8 cellular contexts compared by ENCODE assay signal in the genomic region with DNA sequence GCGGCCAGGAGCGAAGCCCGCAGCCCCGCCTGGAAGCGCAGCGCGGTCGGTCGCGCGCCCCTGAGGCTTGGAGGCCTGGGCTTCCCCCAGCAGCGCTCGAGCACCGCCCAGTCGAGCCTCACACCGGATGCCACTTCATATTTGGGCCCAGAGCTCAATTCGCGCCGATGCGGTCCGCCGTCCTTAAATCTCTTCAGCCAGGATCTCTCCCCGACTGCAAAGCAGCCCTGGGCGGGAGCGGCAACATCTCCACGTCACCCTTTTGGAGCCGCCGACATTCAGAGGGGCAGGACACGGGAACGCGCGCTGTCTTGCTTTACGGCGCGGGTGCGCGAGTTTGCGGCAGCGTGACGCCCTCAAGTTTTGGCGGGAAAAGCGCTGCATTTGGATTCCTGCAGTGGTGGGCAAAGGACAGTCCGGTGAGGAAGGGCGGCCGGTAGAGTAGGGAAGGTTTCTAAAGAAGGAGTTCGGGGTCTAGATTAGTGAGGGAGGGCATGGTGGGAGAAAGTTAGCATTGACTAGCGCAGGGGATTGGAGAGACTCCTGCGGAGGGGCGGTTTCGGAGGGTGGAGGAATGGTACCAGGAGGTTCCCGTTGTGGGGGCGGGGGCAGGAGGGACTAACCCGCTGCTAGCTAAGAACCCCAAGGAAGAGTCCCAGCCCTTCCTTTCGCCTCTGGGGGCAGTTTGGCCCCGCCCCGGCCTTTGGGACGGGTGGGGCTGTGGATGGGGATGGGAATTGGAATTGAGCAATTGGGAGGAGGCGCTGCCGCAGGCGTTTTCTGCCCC. TPM values are rescaled to one million over a fixed set of nuclear protein-coding genes. Genes with fewer than 3 reads are reported as not detected.
DNase-seq lines count a peak whose midpoint lies in the region; ATAC-seq and TF ChIP-seq lines count a peak whose summit lies in the region.

No MANE protein-coding gene starts in this region.

- H3K4me3 ChIP-seq in neural cell (ENCODE audit: low read length) = peak overlapping the region; percentile 78

- TF ChIP-seq CTCF in RWPE1 (conservative IDR thresholded peaks at IDR 0.05; ENCODE audit: low read depth) (no peak), neural cell (IDR thresholded peaks at IDR 0.05; ENCODE audit: poor library complexity, severe bottlenecking) (no peak)

- POLR2A ChIA-PET in RWPE1 (lab: Yijun Ruan, JAX; ENCODE audit: low non-redundant PET) = no interaction called here

- TF ChIP-seq EP300 in neural cell (conservative IDR thresholded peaks at IDR 0.05; ENCODE audit: poor library complexity, severe bottlenecking) = peak; percentile 34

- no peaks in the 10 kb centered on the region for H3K9me3 Mint-ChIP-seq in stimulated activated naive CD8-positive, alpha-beta T cell treated with anti-CD3 and anti-CD28 coated beads, Interleukin-15, amount 100 ng/mL, for 72 hours

- CTCF ChIA-PET in RWPE1 (lab: Yijun Ruan, JAX) = no interaction called here

- no peaks in the 10 kb centered on the region for H3K36me3 ChIP-seq in neural cell (ENCODE audit: insufficient read depth, low read length)

- peak overlapping the region; percentile 81 for H2AFZ ChIP-seq in neural cell (ENCODE audit: low read depth, low read length)

- peaks cover 36% of the 10 kb centered on the region for H3K79me2 ChIP-seq in neural cell (replicated peaks; ENCODE audit: insufficient read depth, low read length)

- ATAC-seq in stimulated activated naive CD8-positive, alpha-beta T cell treated with anti-CD3 and anti-CD28 coated beads, Interleukin-15, amount 100 ng/mL, for 72 hours = peak; percentile 94

- peak; percentile 49 for TF ChIP-seq RAD21 in neural cell (conservative IDR thresholded peaks at IDR 0.05)

- H3K27ac ChIP-seq in RWPE1 (peak overlapping the region; percentile 96), neural cell (ENCODE audit: low read length) (peak overlapping the region; percentile 95)

- peak overlapping the region; percentile 98 to 99 for H3K27ac Mint-ChIP-seq in stimulated activated naive CD8-positive, alpha-beta T cell treated with anti-CD3 and anti-CD28 coated beads, Interleukin-15, amount 100 ng/mL, for 72 hours

- peak; percentile 98 for DNase-seq in EL
- DNase-seq in GOT3 (lab: John Stamatoyannopoulos, UW) = peak; percentile 37
- peak; percentile 93 for DNase-seq in LHCN-M2 (ENCODE audit: low read depth)
- peak; percentile 92 for DNase-seq in RWPE1 (ENCODE audit: low spot score)
- peak; percentile 95 for DNase-seq in activated effector memory CD4-positive, alpha-beta T cell treated with anti-CD3 and anti-CD28 coated beads, Interleukin-2, amount 50 U/mL, for 16 hours
- peak; percentile 85 for DNase-seq in fibroblast of the conjunctiva (ENCODE audit: low read depth)
- peak; percentile 86 to 90 for DNase-seq in stimulated activated naive CD8-positive, alpha-beta T cell treated with anti-CD3 and anti-CD28 coated beads, Interleukin-15, amount 100 ng/mL, for 72 hours

- peak overlapping the region; percentile 89 for H3K4me2 ChIP-seq in neural cell (ENCODE audit: low read length)

- H3K9me3 ChIP-seq in neural cell (ENCODE audit: low read length) = no peaks in the 10 kb centered on the region

- peak overlapping the region; percentile 93 for H3K9ac ChIP-seq in neural cell (ENCODE audit: low read length)

- peak overlapping the region; percentile 93 to 99 for H3K4me3 Mint-ChIP-seq in stimulated activated naive CD8-positive, alpha-beta T cell treated with anti-CD3 and anti-CD28 coated beads, Interleukin-15, amount 100 ng/mL, for 72 hours

- no peaks in the 10 kb centered on the region for H3K27me3 Mint-ChIP-seq in stimulated activated naive CD8-positive, alpha-beta T cell treated with anti-CD3 and anti-CD28 coated beads, Interleukin-15, amount 100 ng/mL, for 72 hours

- no peaks in the 10 kb centered on the region for H4K20me1 ChIP-seq in neural cell (ENCODE audit: insufficient read depth)

- peaks cover 10% of the 10 kb centered on the region for H3F3A ChIP-seq in neural cell (ENCODE audit: insufficient read depth, low read length, poor library complexity, severe bottlenecking)

- H3K9me2 ChIP-seq in neural cell (ENCODE audit: insufficient read depth, low read length) = no peaks in the 10 kb centered on the region

- no peaks in the 10 kb centered on the region for H3K27me3 ChIP-seq in neural cell (ENCODE audit: insufficient read depth, low read depth, low read length)

- peaks cover 20% of the 10 kb centered on the region for H3K4me1 Mint-ChIP-seq in stimulated activated naive CD8-positive, alpha-beta T cell treated with anti-CD3 and anti-CD28 coated beads, Interleukin-15, amount 100 ng/mL, for 72 hours

TF ChIP-seq in neural cell, 6 proteins besides CTCF, POLR2A, EP300 and RAD21:
- TF ChIP-seq TAF1 (IDR thresholded peaks at IDR 0.05; ENCODE audit: low read depth) (peak; percentile 97), POLR2AphosphoS5 (IDR thresholded peaks at IDR 0.05) (peak; percentile 95), MXI1 (conservative IDR thresholded peaks at IDR 0.05; ENCODE audit: poor library complexity, severe bottlenecking) (peak; percentile 92), EZH2 (IDR thresholded peaks at IDR 0.05; ENCODE audit: borderline replicate concordance, insufficient read depth, low read length, poor library complexity, severe bottlenecking) (no peak), SMC3 (conservative IDR thresholded peaks at IDR 0.05; ENCODE audit: poor library complexity) (peak; percentile 62)
- TF ChIP-seq, protein P1, sequence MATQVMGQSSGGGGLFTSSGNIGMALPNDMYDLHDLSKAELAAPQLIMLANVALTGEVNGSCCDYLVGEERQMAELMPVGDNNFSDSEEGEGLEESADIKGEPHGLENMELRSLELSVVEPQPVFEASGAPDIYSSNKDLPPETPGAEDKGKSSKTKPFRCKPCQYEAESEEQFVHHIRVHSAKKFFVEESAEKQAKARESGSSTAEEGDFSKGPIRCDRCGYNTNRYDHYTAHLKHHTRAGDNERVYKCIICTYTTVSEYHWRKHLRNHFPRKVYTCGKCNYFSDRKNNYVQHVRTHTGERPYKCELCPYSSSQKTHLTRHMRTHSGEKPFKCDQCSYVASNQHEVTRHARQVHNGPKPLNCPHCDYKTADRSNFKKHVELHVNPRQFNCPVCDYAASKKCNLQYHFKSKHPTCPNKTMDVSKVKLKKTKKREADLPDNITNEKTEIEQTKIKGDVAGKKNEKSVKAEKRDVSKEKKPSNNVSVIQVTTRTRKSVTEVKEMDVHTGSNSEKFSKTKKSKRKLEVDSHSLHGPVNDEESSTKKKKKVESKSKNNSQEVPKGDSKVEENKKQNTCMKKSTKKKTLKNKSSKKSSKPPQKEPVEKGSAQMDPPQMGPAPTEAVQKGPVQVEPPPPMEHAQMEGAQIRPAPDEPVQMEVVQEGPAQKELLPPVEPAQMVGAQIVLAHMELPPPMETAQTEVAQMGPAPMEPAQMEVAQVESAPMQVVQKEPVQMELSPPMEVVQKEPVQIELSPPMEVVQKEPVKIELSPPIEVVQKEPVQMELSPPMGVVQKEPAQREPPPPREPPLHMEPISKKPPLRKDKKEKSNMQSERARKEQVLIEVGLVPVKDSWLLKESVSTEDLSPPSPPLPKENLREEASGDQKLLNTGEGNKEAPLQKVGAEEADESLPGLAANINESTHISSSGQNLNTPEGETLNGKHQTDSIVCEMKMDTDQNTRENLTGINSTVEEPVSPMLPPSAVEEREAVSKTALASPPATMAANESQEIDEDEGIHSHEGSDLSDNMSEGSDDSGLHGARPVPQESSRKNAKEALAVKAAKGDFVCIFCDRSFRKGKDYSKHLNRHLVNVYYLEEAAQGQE (IDR thresholded peaks at IDR 0.05; ENCODE audit: borderline replicate concordance) = peak; percentile 93

RNA-seq across cellular contexts. Expression of gene CHEK1, which starts 0.8 kb away (rescaled TPM):
- total RNA-seq in LHCN-M2 (2014; rRNA removed) = 61.2 and 63.4 TPM in 2 replicates
- 21.4 TPM for polyA plus RNA-seq in LHCN-M2 (2012)
- 29.5 and 33.0 TPM in 2 replicates for polyA plus RNA-seq in neural cell
- polyA minus RNA-seq in neural cell = 44.6 and 46.3 TPM in 2 replicates

RNA-seq across cellular contexts. Expression of gene STT3A, which starts 33.1 kb away (rescaled TPM):
- 172 and 180 TPM in 2 replicates for total RNA-seq in LHCN-M2 (2014; rRNA removed)
- polyA plus RNA-seq in LHCN-M2 (2012) = 170 TPM
- 54.3 and 54.6 TPM in 2 replicates for polyA plus RNA-seq in neural cell
- polyA minus RNA-seq in neural cell = 68.3 and 85.5 TPM in 2 replicates

RNA-seq across cellular contexts. Expression of gene ACRV1, which starts 54.9 kb away (rescaled TPM):
- not detected in 2 replicates for total RNA-seq in LHCN-M2 (2014; rRNA removed)
- polyA plus RNA-seq in LHCN-M2 (2012) = 0.12 TPM
- polyA plus RNA-seq in neural cell = 0.52 TPM in 1 of 2 replicates, not detected in the other
- polyA minus RNA-seq in neural cell = 0.35 TPM in 1 of 2 replicates, not detected in the other

RNA-seq across cellular contexts. Expression of gene EI24, which starts 56.5 kb away (rescaled TPM):
- total RNA-seq in LHCN-M2 (2014; rRNA removed) = 88.4 and 100 TPM in 2 replicates
- polyA plus RNA-seq in LHCN-M2 (2012) = 77.2 TPM
- 92.5 and 100 TPM in 2 replicates for polyA plus RNA-seq in neural cell
- 63.1 and 77.2 TPM in 2 replicates for polyA minus RNA-seq in neural cell

Comparison
In these comparisons a context has a peak if more than half of its experiments do, and no peak if none do; other contexts are left out.
1. Peak in every context shown above with its lines: DNase-seq, ATAC-seq, H3K4me3 ChIP-seq and H3K27ac ChIP-seq.
2. DNase-seq: peak in every context shown above with its lines; median percentile 98 in EL; 95 in activated effector memory CD4-positive, alpha-beta T cell treated with anti-CD3 and anti-CD28 coated beads, Interleukin-2, amount 50 U/mL, for 16 hours; 93 in LHCN-M2; 92 in RWPE1; 88 in stimulated activated naive CD8-positive, alpha-beta T cell treated with anti-CD3 and anti-CD28 coated beads, Interleukin-15, amount 100 ng/mL, for 72 hours; 85 in fibroblast of the conjunctiva; 37 in GOT3.